18 cellular contexts compared by ENCODE assay signal in the genomic region with DNA sequence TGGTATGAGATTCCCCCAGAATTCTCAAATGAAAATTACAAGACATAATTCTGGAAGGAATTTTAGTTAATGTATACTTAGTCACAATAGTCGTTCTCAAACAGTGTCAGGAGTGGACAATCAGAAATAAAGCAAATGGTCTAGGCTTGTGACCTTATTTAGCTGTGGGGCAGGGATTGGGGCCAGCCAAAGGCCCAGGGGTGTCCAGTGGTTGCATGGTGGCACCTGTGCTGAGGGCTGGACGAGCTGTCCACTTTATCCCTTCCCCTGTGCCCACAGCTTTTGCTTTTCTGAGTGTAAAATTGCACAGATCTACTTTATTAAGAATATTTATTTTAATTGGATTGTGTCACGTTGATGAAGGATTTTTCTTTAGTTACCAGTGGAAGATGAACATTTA.
"Had no signal": no experiment of that assay in that cellular context is flagged by ENCODE, and none has a peak within 500 bp of the region (broad histone marks: within the 10 kb centered on the region; RNA-seq: fewer than 3 reads in every experiment).

No MANE protein-coding gene starts in this region.

- H3K9me3 ChIP-seq: MG63, Peyer's patch, SJCRH30 had no signal

- H3K27ac ChIP-seq: PC-9, Peyer's patch, SJCRH30 had no signal

- H3K36me3 ChIP-seq: MG63, Peyer's patch, SJCRH30 had no signal

- H3K4me2 ChIP-seq: PC-9 had no signal

- H3K27me3 ChIP-seq: MG63, Peyer's patch, SJCRH30 had no signal

- DNase-seq: KBM-7, NCI-H1092, NCI-H1105 treated with DMSO at 0.1 percent for 48 hours, NCI-H1417 treated with DMSO at 0.1 percent for 48 hours, NCI-H146, NCI-H1694 treated with DMSO at 0.1 percent for 48 hours, NCI-H1930, NCI-H2081 treated with DMSO at 0.1 percent for 48 hours, NCI-H2171, NCI-H446, NCI-H510A, NCI-H524 treated with DMSO at 0.1 percent for 48 hours, NCI-H774, PC-9, Peyer's patch, SHP77 treated with DMSO at 0.1 percent for 48 hours, SJCRH30 had no signal

- H2AFZ ChIP-seq: PC-9 had no signal

- H3K4me3 ChIP-seq: MG63, PC-9, Peyer's patch, SJCRH30 had no signal
